Comparison of ENCODE assay signal across 19 cellular contexts in genomic region chr1:75964760-75965408, GRCh38. TPM values are rescaled to one million over a fixed set of nuclear protein-coding genes. Genes with fewer than 3 reads are reported as not detected.
"Had no signal": no experiment of that assay in that cellular context is flagged by ENCODE, and none has a peak within 500 bp of the region (broad histone marks: within the 10 kb centered on the region; RNA-seq: fewer than 3 reads in every experiment).

No MANE protein-coding gene starts in this region.

- H3K27me3 ChIP-seq: adrenal gland, suprapubic skin had no signal

- H3K27ac ChIP-seq: adrenal gland, heart right ventricle, lower lobe of right lung, suprapubic skin had no signal

- H3K4me3 ChIP-seq: adrenal gland, heart right ventricle, lower lobe of right lung, suprapubic skin had no signal

- H3K36me3 ChIP-seq: adrenal gland, heart right ventricle, lower lobe of right lung, suprapubic skin had no signal

- DNase-seq: activated CD4-positive, alpha-beta T cell treated with anti-CD3 and anti-CD28 coated beads for 4 hours; activated CD8-positive, alpha-beta T cell treated with anti-CD3 and anti-CD28 coated beads for 36 hours; activated effector memory CD4-positive, alpha-beta T cell treated with Interleukin-2 at 50 U/mL for 16 hours; activated T-cell treated with anti-CD3 and anti-CD28 coated beads, Interleukin-2, amount 50 U/mL, for 4 hours; central memory CD4-positive, alpha-beta T cell; cortex of kidney; effector CD4-positive, alpha-beta T cell; heart right ventricle; left colon; lower lobe of right lung; stimulated activated CD4-positive, alpha-beta T cell treated with anti-CD3 and anti-CD28 coated beads, Interleukin-4, amount 100 ng/mL, for 4 hours; stimulated activated CD8-positive, alpha-beta memory T cell treated with anti-CD3 and anti-CD28 coated beads, Interleukin-4, amount 100 ng/mL, for 48 hours; T-helper 17 cell had no signal

- H3K9me3 ChIP-seq: adrenal gland, lower lobe of right lung, suprapubic skin had no signal

- H3K4me1 ChIP-seq: adrenal gland, heart right ventricle, lower lobe of right lung, suprapubic skin had no signal

- ATAC-seq: activated CD8-positive, alpha-beta T cell treated with anti-CD3 and anti-CD28 coated beads for 36 hours; activated T-cell treated with anti-CD3 and anti-CD28 coated beads, Interleukin-2, amount 50 U/mL, for 4 hours; heart right ventricle; left colon; lower lobe of right lung; T-helper 17 cell had no signal

RNA-seq across cellular contexts. Expression of gene ASB17, which starts 32.7 kb away (rescaled TPM):
- total RNA-seq: activated CD8-positive, alpha-beta T cell treated with anti-CD3 and anti-CD28 coated beads for 36 hours; activated T-cell treated with anti-CD3 and anti-CD28 coated beads, Interleukin-2, amount 50 U/mL, for 4 hours; adrenal gland; fibroblast of lung; frontal cortex; heart right ventricle; left colon; lower lobe of right lung; renal cortical epithelial cell; skeletal muscle tissue; suprapubic skin; T-helper 17 cell had no signal
- polyA plus RNA-seq: adrenal gland, fibroblast of lung, heart right ventricle had no signal
